1 cellular context compared by ENCODE assay signal in genomic region chr16:585351-585750, GRCh38.
TF ChIP-seq lines count a peak whose summit lies in the region.

No MANE protein-coding gene starts in this region.

TF ChIP-seq in H1, 55 proteins besides CTCF, POLR2A, EP300 and RAD21:
- TF ChIP-seq SP2 (IDR thresholded peaks at IDR 0.05; ENCODE audit: low read length): no peak
- peak; percentile 35; the same call in 1 of the 2 replicates for TF ChIP-seq POLR2AphosphoS5 (IDR thresholded peaks at IDR 0.05; ENCODE audit: low read depth, low read length)
